ENCODE assay signal across 14 cellular contexts in the genomic region with DNA sequence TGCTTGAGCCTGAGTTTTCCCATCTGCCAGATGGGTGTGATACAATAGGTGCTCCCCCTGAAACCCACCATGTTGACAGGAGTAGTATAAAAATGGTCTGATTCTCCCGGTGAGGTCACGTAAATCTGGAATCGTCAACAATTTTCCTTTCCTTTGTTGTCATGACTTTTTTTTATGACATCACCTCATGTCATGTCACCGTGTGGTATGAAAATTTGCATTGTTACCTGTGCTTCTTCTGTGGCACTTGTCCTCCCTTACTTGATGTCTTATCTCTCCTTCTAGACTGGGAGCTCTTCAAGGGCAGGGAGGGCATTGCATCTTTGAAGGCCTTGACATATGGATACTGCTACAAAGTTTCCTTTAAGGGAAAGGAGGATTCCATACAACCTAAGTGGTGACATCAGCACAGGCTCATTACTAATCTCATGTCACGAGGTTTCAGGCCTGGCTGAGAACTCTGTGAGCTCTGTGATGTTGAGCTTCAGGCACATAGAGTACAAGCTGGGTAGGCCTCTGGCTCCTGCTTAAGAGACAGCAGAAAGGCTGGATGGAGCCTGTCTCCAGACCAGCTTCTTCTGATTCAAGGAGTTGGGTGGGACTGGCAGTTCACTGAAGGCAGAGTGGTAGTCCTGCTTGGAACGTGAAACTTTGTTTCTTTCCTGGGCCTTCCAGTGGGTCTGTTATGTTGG.
DNase-seq lines count a peak whose midpoint lies in the region; ATAC-seq, FAIRE-seq and TF ChIP-seq lines count a peak whose summit lies in the region.
"Had no signal": no experiment of that assay in that cellular context is flagged by ENCODE, and none has a peak within 500 bp of the region (broad histone marks: within the 10 kb centered on the region; RNA-seq: fewer than 3 reads in every experiment).

No MANE protein-coding gene starts in this region.

- DNase-seq in GM23248 = peak; percentile 77
- DNase-seq in epithelial cell of esophagus (ENCODE audit: low read depth) = peak; percentile 18
- no peak for DNase-seq in HepG2 (ENCODE audit: low spot score)
- no peak for DNase-seq in stomach
- DNase-seq in D721Med (ENCODE audit: insufficient read length, low spot score) = no peak
- DNase-seq in activated T-cell treated with anti-CD3 and anti-CD28 coated beads, Interleukin-2, amount 50 U/mL, for 1 hour = no peak
- DNase-seq: activated CD8-positive, alpha-beta memory T cell treated with anti-CD3 and anti-CD28 coated beads, Interleukin-2, amount 10 ng/mL, durations not matched to agents 7 days and 5 days; activated naive CD4-positive, alpha-beta T cell treated with anti-CD3 and anti-CD28 coated beads, Interleukin-2, amount 10 ng/mL, durations not matched to agents 7 days and 5 days; BE2C; DMS79 had no signal

- POLR2A ChIA-PET in HepG2 (lab: Yijun Ruan, JAX) = interaction anchor here (0.7 kb wide), 1 partner anchor 358 kb away, joined by 3 read pairs; no protein-coding TSS in a partner anchor

- peak overlapping the region; percentile 76 for H3K9ac ChIP-seq in GM23248
- no peak overlapping the region for H3K9ac ChIP-seq in HepG2 (ENCODE audit: insufficient read depth, low read depth, low read length)

- H3K27ac ChIP-seq in GM23248 = peak overlapping the region; percentile 91
- no peak overlapping the region for H3K27ac ChIP-seq in HepG2 (ENCODE audit: extremely low read length, insufficient read depth, low read length)
- H3K27ac ChIP-seq in stomach = peak overlapping the region; percentile 49 to 92 (median 81)
- H3K27ac ChIP-seq: SK-N-MC, VCaP had no signal

- H3K9me2 ChIP-seq in GM23248 (ENCODE audit: insufficient read depth) = no peaks in the 10 kb centered on the region

- H3K4me2 ChIP-seq in GM23248 (ENCODE audit: unreplicated experiment) = peak overlapping the region; percentile 74
- H3K4me2 ChIP-seq in HepG2 (ENCODE audit: low read depth, low read length) = no peak overlapping the region

- WGBS in GM23248 (ENCODE audit: low coverage in 1 of 2, low lambda C conversion rate in 2 of 2, missing lambda C conversion rate in 2 of 2), 2 experiments = 66 to 69% methylated on average over 6 of the region's 6 CpGs
- WGBS in HepG2 (ENCODE audit: low lambda C conversion rate) = 98% methylated on average over 6 of the region's 6 CpGs
- WGBS in stomach, 5 donors = 86 to 89% (median 88%) methylated on average over 6 of the region's 6 CpGs

- in situ Hi-C loops in GM23248 (cut with MboI) (no loop called here), HepG2 (cut with HindIII; ENCODE audit: extremely low pct_ligation_motif_present, low pct_unique_long_range_greater_than_20kb) (loop anchor here (25.0 kb wide), 1 partner anchor 742 kb away; no protein-coding TSS in a partner anchor)

- H4K20me1 ChIP-seq in GM23248 (ENCODE audit: insufficient read depth) = peaks cover 3% of the 10 kb centered on the region; the same call in 1 of the 2 replicates
- H4K20me1 ChIP-seq in HepG2 (ENCODE audit: insufficient read depth, low read length) = no peaks in the 10 kb centered on the region

- BruUV-seq in HepG2 (replicated peaks; lab: Mats Ljungman, UMichigan) = no TSS peak

- H3K4me1 ChIP-seq in GM23248 (ENCODE audit: insufficient read depth) (peaks cover 19% of the 10 kb centered on the region), HepG2 (ENCODE audit: insufficient read depth, low read length) (peaks cover 84% of the 10 kb centered on the region), stomach (peaks cover 27 to 96% (median 76%) of the 10 kb centered on the region in 4 donors)

- TF ChIP-seq CTCF in epithelial cell of esophagus (IDR thresholded peaks at IDR 0.05; ENCODE audit: insufficient read depth, low read depth, low read length, missing control alignments) (no peak), HepG2 (CRISPR knock-in tag; IDR thresholded peaks at IDR 0.05) (no peak), stomach (IDR thresholded peaks at IDR 0.05) (no peak), D721Med (IDR thresholded peaks at IDR 0.05; ENCODE audit: insufficient read depth, missing control alignments) (no peak)

- H3K79me2 ChIP-seq in GM23248 (ENCODE audit: insufficient read depth) = peaks cover 98% of the 10 kb centered on the region
- H3K79me2 ChIP-seq in HepG2 (ENCODE audit: insufficient read depth, low read length) = peaks cover 81% of the 10 kb centered on the region

- peak overlapping the region; percentile 43; the same call in 1 of the 2 replicates for H2AFZ ChIP-seq in GM23248
- no peak overlapping the region for H2AFZ ChIP-seq in HepG2 (ENCODE audit: low read length)

- no peak for TF ChIP-seq RAD21 in HepG2 (CRISPR knock-in tag; IDR thresholded peaks at IDR 0.05)

- no peaks in the 10 kb centered on the region for H3K27me3 ChIP-seq in GM23248 (replicated peaks; ENCODE audit: insufficient read depth)
- no peaks in the 10 kb centered on the region for H3K27me3 ChIP-seq in HepG2 (ENCODE audit: control insufficient read depth in 1 of 2, insufficient read depth in 2 of 2, low read length in 2 of 2)
- H3K27me3 ChIP-seq in stomach = no peaks in the 10 kb centered on the region
- H3K27me3 ChIP-seq: BE2C had no signal

- TF ChIP-seq POLR2A in HepG2 (IDR thresholded peaks at IDR 0.05; ENCODE audit: insufficient read depth in 1 of 2, low read depth in 2 of 2, low read length in 2 of 2) = no peak
- no peak for TF ChIP-seq POLR2A in stomach (IDR thresholded peaks at IDR 0.05)

- peaks cover 21% of the 10 kb centered on the region for H3F3A ChIP-seq in GM23248 (ENCODE audit: insufficient read depth)

- no peaks in the 10 kb centered on the region for H3K36me3 ChIP-seq in GM23248 (ENCODE audit: low read depth)
- H3K36me3 ChIP-seq in HepG2 (replicated peaks in 1 of 2; ENCODE audit: control insufficient read depth in 1 of 2, insufficient read depth in 2 of 2, low read length in 2 of 2) = peaks cover 3 to 5% of the 10 kb centered on the region in 2 experiments; a peak in 3 of 5 replicates
- no peaks in the 10 kb centered on the region for H3K36me3 ChIP-seq in stomach
- H3K36me3 ChIP-seq: BE2C had no signal

- no peak overlapping the region for H3K4me3 ChIP-seq in GM23248
- no peak overlapping the region for H3K4me3 ChIP-seq in epithelial cell of esophagus (ENCODE audit: low read length)
- H3K4me3 ChIP-seq in HepG2 (replicated peaks in 1 of 3; ENCODE audit: insufficient read depth in 1 of 3, low read depth in 2 of 3, low read length in 3 of 3) = no peak overlapping the region
- H3K4me3 ChIP-seq in stomach = no peak overlapping the region
- H3K4me3 ChIP-seq: SK-N-MC had no signal

- CTCF ChIA-PET in HepG2 (lab: Yijun Ruan, JAX; ENCODE audit: low intra/inter-chr PET ratio, low total read pairs) = no interaction called here

- peak; percentile 20; the same call in 1 of the 3 replicates for ATAC-seq in HepG2
- ATAC-seq in GM21619 (IDR thresholded peaks at IDR 0.05; ENCODE audit: unreplicated experiment) = no peak
- ATAC-seq in HG02798 (IDR thresholded peaks at IDR 0.05; ENCODE audit: poor library complexity, unreplicated experiment) = no peak
- ATAC-seq: activated CD8-positive, alpha-beta memory T cell treated with anti-CD3 and anti-CD28 coated beads, Interleukin-2, amount 10 ng/mL, durations not matched to agents 7 days and 5 days had no signal

- TF ChIP-seq EP300 in HepG2 (IDR thresholded peaks at IDR 0.05; ENCODE audit: low read depth in 2 of 2, low read length in 2 of 2) (no peak), HepG2 (CRISPR knock-in tag; IDR thresholded peaks at IDR 0.05; ENCODE audit: borderline replicate concordance) (no peak), stomach (IDR thresholded peaks at IDR 0.05) (peak; percentile 53)

- H3K9me3 ChIP-seq in GM23248 (ENCODE audit: low read depth) (no peaks in the 10 kb centered on the region), HepG2 (ENCODE audit: low read length) (no peaks in the 10 kb centered on the region), stomach (no peaks in the 10 kb centered on the region)
- H3K9me3 ChIP-seq: BE2C had no signal

- intact Hi-C loops in HepG2 (cut with micrococcal nuclease; ENCODE audit: unreplicated experiment) = loop anchor here (5.0 kb wide), 1 partner anchor 478 kb away; no protein-coding TSS in a partner anchor
- intact Hi-C loops in stomach (cut with DNase I; ENCODE audit: low total_unique reads) = no loop called here

- FAIRE-seq in HepG2 (lab: Jason Lieb, UNC) = no peak
- FAIRE-seq in D721Med (lab: Jason Lieb, UNC) = no peak

TF ChIP-seq in HepG2, 621 proteins besides CTCF, POLR2A, EP300 and RAD21 (continues in another document):
- TF ChIP-seq, protein P1, sequence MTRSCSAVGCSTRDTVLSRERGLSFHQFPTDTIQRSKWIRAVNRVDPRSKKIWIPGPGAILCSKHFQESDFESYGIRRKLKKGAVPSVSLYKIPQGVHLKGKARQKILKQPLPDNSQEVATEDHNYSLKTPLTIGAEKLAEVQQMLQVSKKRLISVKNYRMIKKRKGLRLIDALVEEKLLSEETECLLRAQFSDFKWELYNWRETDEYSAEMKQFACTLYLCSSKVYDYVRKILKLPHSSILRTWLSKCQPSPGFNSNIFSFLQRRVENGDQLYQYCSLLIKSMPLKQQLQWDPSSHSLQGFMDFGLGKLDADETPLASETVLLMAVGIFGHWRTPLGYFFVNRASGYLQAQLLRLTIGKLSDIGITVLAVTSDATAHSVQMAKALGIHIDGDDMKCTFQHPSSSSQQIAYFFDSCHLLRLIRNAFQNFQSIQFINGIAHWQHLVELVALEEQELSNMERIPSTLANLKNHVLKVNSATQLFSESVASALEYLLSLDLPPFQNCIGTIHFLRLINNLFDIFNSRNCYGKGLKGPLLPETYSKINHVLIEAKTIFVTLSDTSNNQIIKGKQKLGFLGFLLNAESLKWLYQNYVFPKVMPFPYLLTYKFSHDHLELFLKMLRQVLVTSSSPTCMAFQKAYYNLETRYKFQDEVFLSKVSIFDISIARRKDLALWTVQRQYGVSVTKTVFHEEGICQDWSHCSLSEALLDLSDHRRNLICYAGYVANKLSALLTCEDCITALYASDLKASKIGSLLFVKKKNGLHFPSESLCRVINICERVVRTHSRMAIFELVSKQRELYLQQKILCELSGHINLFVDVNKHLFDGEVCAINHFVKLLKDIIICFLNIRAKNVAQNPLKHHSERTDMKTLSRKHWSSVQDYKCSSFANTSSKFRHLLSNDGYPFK (CRISPR knock-in tag; IDR thresholded peaks at IDR 0.05; ENCODE audit: borderline replicate concordance) = no peak
- TF ChIP-seq, protein P2, sequence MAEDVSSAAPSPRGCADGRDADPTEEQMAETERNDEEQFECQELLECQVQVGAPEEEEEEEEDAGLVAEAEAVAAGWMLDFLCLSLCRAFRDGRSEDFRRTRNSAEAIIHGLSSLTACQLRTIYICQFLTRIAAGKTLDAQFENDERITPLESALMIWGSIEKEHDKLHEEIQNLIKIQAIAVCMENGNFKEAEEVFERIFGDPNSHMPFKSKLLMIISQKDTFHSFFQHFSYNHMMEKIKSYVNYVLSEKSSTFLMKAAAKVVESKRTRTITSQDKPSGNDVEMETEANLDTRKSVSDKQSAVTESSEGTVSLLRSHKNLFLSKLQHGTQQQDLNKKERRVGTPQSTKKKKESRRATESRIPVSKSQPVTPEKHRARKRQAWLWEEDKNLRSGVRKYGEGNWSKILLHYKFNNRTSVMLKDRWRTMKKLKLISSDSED (CRISPR knock-in tag; IDR thresholded peaks at IDR 0.05) = no peak

Comparison
In these comparisons a context has a peak if more than half of its experiments do, and no peak if none do; other contexts are left out.
1. DNase-seq: peak in GM23248 (single experiment) and epithelial cell of esophagus (single experiment); none in HepG2 (single experiment), stomach (single experiment), D721Med (single experiment) and activated T-cell treated with anti-CD3 and anti-CD28 coated beads, Interleukin-2, amount 50 U/mL, for 1 hour (single experiment).